In genomic region chrX:154738013-154738738, GRCh38 we compare ENCODE assay signal across 1 cellular context.
TF ChIP-seq lines count a peak whose summit lies in the region.

No MANE protein-coding gene starts in this region.

TF ChIP-seq in WTC11, 78 proteins besides CTCF, POLR2A, EP300 and RAD21 (continued from another document):
- TF ChIP-seq ZNF532 (CRISPR knock-in tag; IDR thresholded peaks at IDR 0.05; ENCODE audit: borderline replicate concordance) (no peak), ZNF121 (CRISPR knock-in tag; IDR thresholded peaks at IDR 0.05) (no peak), ZNF263 (CRISPR knock-in tag; IDR thresholded peaks at IDR 0.05; ENCODE audit: low read depth) (no peak), ZNF219 (CRISPR knock-in tag; IDR thresholded peaks at IDR 0.05; ENCODE audit: borderline replicate concordance) (no peak), CDX4 (CRISPR knock-in tag; IDR thresholded peaks at IDR 0.05; ENCODE audit: borderline replicate concordance) (no peak)
TF ChIP-seq in WTC11: peak in this region for 0.
